11 cellular contexts compared by ENCODE assay signal in the genomic region with DNA sequence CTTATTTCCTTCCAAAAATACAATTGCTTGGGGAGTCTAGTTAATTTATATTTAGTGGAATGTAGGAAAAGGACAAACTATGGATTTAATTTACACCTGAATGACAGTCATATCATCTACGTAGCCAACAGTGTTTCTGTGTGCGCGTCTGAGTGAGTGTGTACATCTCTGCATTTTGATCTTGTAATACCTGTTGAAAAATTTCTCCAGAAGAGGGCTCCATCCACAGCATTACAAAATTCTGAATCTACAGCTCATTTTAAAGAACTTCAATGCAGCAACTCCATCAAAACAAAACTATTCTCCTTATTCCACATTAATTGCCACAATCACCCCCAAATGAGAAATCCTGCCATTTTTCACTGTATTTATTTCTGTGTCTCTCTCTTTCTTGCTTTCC. TPM values are rescaled to one million over a fixed set of nuclear protein-coding genes. Genes with fewer than 3 reads are reported as not detected.
DNase-seq lines count a peak whose midpoint lies in the region; ATAC-seq and TF ChIP-seq lines count a peak whose summit lies in the region.
"Had no signal": no experiment of that assay in that cellular context is flagged by ENCODE, and none has a peak within 500 bp of the region (broad histone marks: within the 10 kb centered on the region; RNA-seq: fewer than 3 reads in every experiment).

No MANE protein-coding gene starts in this region.

- H3K4me2 ChIP-seq in GM23338 (0 out of 2 replicates have a peak overlapping the region, but pooled peaks have one; percentile 15), hepatocyte (no peak overlapping the region)

- H3K4me3 Mint-ChIP-seq in GM23338, result no peak overlapping the region

- H3K9me3 ChIP-seq in A673 (ENCODE audit: low read depth, low read length, poor library complexity, severe bottlenecking) (no peaks in the 10 kb centered on the region), hepatocyte (ENCODE audit: low read depth) (no peaks in the 10 kb centered on the region)

- DNase-seq in A673 (ENCODE audit: low spot score), result no peak
- DNase-seq in GM23338 (ENCODE audit: low spot score), result no peak
- no peak for DNase-seq in hepatocyte (ENCODE audit: low spot score)
- no peak for DNase-seq in substantia nigra (lab: John Stamatoyannopoulos, UW)
- DNase-seq in NCI-H524 treated with DMSO at 0.1 percent for 48 hours (lab: John Stamatoyannopoulos, UW), result no peak
- DNase-seq in NCI-H2107 (lab: John Stamatoyannopoulos, UW), result no peak
- DNase-seq: H7, NCI-H226 had no signal

- H3K79me2 ChIP-seq in GM23338 (replicated peaks; ENCODE audit: insufficient read depth), result no peaks in the 10 kb centered on the region
- no peaks in the 10 kb centered on the region for H3K79me2 ChIP-seq in hepatocyte

- POLR2A ChIA-PET in A673 (lab: Charles Lee; ENCODE audit: low non-redundant PET), result no interaction called here

- H3K27ac ChIP-seq in A673 (ENCODE audit: low read depth, low read length, poor library complexity, severe bottlenecking) (no peak overlapping the region), GM23338 (ENCODE audit: low read depth) (no peak overlapping the region), VCaP (no peak overlapping the region), hepatocyte (no peak overlapping the region), substantia nigra (ENCODE audit: low read depth, low read length, poor library complexity, severe bottlenecking) (no peak overlapping the region)

- H3K4me3 ChIP-seq in A673 (ENCODE audit: low read depth, low read length, poor library complexity, severe bottlenecking) (no peak overlapping the region), GM23338 (no peak overlapping the region), hepatocyte (no peak overlapping the region)

- H3K9me3 Mint-ChIP-seq in GM23338, result peaks cover 5% of the 10 kb centered on the region; the same call in 2 of the 3 replicates

- H3K36me3 ChIP-seq in A673 (ENCODE audit: insufficient read depth, low read length, poor library complexity, severe bottlenecking), result no peaks in the 10 kb centered on the region
- no peaks in the 10 kb centered on the region for H3K36me3 ChIP-seq in GM23338 (ENCODE audit: insufficient read depth)
- no peaks in the 10 kb centered on the region for H3K36me3 ChIP-seq in hepatocyte (replicated peaks; ENCODE audit: insufficient read depth, low read depth)

- no peak overlapping the region for H2AFZ ChIP-seq in GM23338
- no peak overlapping the region for H2AFZ ChIP-seq in hepatocyte

- BruUV-seq in A673 (replicated peaks; lab: Mats Ljungman, UMichigan), result no TSS peak

- TF ChIP-seq CTCF in A673 (conservative IDR thresholded peaks at IDR 0.05; ENCODE audit: low read depth, low read length), result peak; percentile 32; the same call in 1 of the 2 replicates
- 0 out of 4 replicates have a peak, but pooled peaks of 1 of the 2 experiments have one; percentile 3 for TF ChIP-seq CTCF in GM23338 (conservative IDR thresholded peaks at IDR 0.05; ENCODE audit: low read depth in 2 of 2)
- peak; percentile 64 for TF ChIP-seq CTCF in VCaP (conservative IDR thresholded peaks at IDR 0.05)
- peak; percentile 59 for TF ChIP-seq CTCF in hepatocyte (IDR thresholded peaks at IDR 0.05; ENCODE audit: poor library complexity)

- peaks cover 5% of the 10 kb centered on the region; the same call in 1 of the 3 replicates for H3K36me3 Mint-ChIP-seq in GM23338 (ENCODE audit: low read depth)

- H3K9me2 ChIP-seq in GM23338 (ENCODE audit: insufficient read depth), result no peaks in the 10 kb centered on the region
- no peaks in the 10 kb centered on the region for H3K9me2 ChIP-seq in hepatocyte (replicated peaks; ENCODE audit: insufficient read depth)

- peaks cover 20% of the 10 kb centered on the region for H3K4me1 Mint-ChIP-seq in GM23338

- 71% methylated on average over 3 of the region's 3 CpGs for WGBS in hepatocyte (ENCODE audit: low lambda C conversion rate, missing lambda C conversion rate)

- H4K20me1 ChIP-seq in GM23338 (replicated peaks; ENCODE audit: insufficient read depth) (no peaks in the 10 kb centered on the region), hepatocyte (ENCODE audit: insufficient read depth, poor library complexity, severe bottlenecking) (no peaks in the 10 kb centered on the region)

- no peaks in the 10 kb centered on the region for H3F3A ChIP-seq in GM23338 (replicated peaks; ENCODE audit: low read depth)

- ATAC-seq in GM23338, result no peak
- no peak for ATAC-seq in HG02642 (IDR thresholded peaks at IDR 0.05; ENCODE audit: poor library complexity, unreplicated experiment)

- intact Hi-C loops in A673 (cut with micrococcal nuclease; ENCODE audit: unreplicated experiment), result loop anchor here (10.0 kb wide), 1 partner anchor 686 kb away; no protein-coding TSS in a partner anchor

- H3K27me3 ChIP-seq in A673 (replicated peaks; ENCODE audit: insufficient read depth, low read depth, low read length, poor library complexity), result peaks cover 49% of the 10 kb centered on the region
- peaks cover 38% of the 10 kb centered on the region for H3K27me3 ChIP-seq in GM23338 (ENCODE audit: insufficient read depth)
- H3K27me3 ChIP-seq in hepatocyte, result peaks cover 53% of the 10 kb centered on the region

- CTCF ChIA-PET in A673 (lab: Charles Lee), result interaction anchor here (0.6 to 1.0 kb wide), 2 partner anchors 237 to 585 kb away, joined by 3 to 5 read pairs; no protein-coding TSS in a partner anchor

- H3K4me1 ChIP-seq in A673 (ENCODE audit: insufficient read depth, low read length, poor library complexity, severe bottlenecking), result no peaks in the 10 kb centered on the region
- H3K4me1 ChIP-seq in GM23338 (ENCODE audit: insufficient read depth), result peaks cover 27% of the 10 kb centered on the region
- peaks cover 16% of the 10 kb centered on the region for H3K4me1 ChIP-seq in hepatocyte (ENCODE audit: insufficient read depth)

- no peak overlapping the region for H3K27ac Mint-ChIP-seq in GM23338

- peaks cover 32% of the 10 kb centered on the region for H3K27me3 Mint-ChIP-seq in GM23338 (ENCODE audit: insufficient read depth, low read depth, poor library complexity)

TF ChIP-seq in GM23338, 12 proteins besides CTCF, POLR2A, EP300 and RAD21:
- TF ChIP-seq, protein P1, sequence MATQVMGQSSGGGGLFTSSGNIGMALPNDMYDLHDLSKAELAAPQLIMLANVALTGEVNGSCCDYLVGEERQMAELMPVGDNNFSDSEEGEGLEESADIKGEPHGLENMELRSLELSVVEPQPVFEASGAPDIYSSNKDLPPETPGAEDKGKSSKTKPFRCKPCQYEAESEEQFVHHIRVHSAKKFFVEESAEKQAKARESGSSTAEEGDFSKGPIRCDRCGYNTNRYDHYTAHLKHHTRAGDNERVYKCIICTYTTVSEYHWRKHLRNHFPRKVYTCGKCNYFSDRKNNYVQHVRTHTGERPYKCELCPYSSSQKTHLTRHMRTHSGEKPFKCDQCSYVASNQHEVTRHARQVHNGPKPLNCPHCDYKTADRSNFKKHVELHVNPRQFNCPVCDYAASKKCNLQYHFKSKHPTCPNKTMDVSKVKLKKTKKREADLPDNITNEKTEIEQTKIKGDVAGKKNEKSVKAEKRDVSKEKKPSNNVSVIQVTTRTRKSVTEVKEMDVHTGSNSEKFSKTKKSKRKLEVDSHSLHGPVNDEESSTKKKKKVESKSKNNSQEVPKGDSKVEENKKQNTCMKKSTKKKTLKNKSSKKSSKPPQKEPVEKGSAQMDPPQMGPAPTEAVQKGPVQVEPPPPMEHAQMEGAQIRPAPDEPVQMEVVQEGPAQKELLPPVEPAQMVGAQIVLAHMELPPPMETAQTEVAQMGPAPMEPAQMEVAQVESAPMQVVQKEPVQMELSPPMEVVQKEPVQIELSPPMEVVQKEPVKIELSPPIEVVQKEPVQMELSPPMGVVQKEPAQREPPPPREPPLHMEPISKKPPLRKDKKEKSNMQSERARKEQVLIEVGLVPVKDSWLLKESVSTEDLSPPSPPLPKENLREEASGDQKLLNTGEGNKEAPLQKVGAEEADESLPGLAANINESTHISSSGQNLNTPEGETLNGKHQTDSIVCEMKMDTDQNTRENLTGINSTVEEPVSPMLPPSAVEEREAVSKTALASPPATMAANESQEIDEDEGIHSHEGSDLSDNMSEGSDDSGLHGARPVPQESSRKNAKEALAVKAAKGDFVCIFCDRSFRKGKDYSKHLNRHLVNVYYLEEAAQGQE (IDR thresholded peaks at IDR 0.05; ENCODE audit: unreplicated experiment), result no peak

RNA-seq across cellular contexts. Expression of a gene that starts 3.9 kb away (rescaled TPM):
- total RNA-seq in A673 (2021), result 1.3 and 2.1 TPM in 2 replicates
- total RNA-seq in GM23338 (2014; rRNA removed; shearing (Covaris generic)), result 4.4 and 13.6 TPM in 2 replicates
- polyA plus RNA-seq in GM23338 (2016; fragmentation: Nextera tagmentation; extraction: Ambion mirVana), result 1.2 and 1.6 TPM in 2 replicates
- total RNA-seq in hepatocyte, result 1.5 and 2.7 TPM in 2 replicates
- polyA plus RNA-seq in hepatocyte, result 1.2 TPM in 2 replicates
- total RNA-seq: T-helper 2 cell treated with Interferon-gamma antibody and Interleukin-4, amounts not matched to agents 100 ng/mL and 5 ng/mL, for 36 hours had no signal
